In the genomic region with DNA sequence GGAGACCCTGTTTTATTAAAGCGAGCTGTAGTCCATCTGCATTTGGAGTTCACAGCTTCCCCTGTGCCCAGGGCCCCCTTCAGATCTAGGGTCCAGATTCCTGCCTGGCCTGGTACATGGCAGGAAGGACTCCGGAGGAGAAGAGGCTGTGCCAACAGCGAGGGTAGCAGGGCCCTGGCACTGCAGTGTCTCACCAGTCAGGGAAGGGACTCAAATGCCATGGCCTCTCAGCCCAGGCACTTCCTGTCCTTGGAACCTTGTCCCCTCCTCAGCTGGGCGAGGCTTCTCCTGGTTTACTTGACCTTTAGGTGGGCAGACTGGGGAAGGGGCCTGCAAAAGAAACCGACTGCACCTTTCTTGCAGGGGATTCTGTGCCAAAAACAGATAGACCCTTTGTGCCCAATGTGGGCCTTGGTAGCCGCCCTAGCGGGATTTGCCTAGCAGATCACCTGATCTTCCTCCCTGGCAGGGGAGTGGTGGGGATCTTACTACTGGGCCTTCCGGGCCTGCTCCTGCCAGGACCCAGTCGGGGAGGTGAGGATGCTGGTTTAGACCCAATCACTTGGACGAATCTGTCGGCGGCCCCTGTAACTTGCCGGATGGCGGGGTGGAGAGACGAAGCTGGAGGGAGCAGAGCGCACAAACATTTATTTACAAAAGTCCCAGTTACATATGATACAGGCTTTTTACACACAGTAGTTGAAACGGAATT, we compare ENCODE assay signal across 22 cellular contexts. TPM values are rescaled to one million over a fixed set of nuclear protein-coding genes. Genes with fewer than 3 reads are reported as not detected.
A peak's percentile ranks its signal among the peaks of the same experiment; 100 is the strongest.
DNase-seq lines count a peak whose midpoint lies in the region; ATAC-seq, FAIRE-seq and TF ChIP-seq lines count a peak whose summit lies in the region.
"Had no signal": no experiment of that assay in that cellular context is flagged by ENCODE, and none has a peak within 500 bp of the region (broad histone marks: within the 10 kb centered on the region; RNA-seq: fewer than 3 reads in every experiment).

No MANE protein-coding gene starts in this region.

- peaks cover 4% of the 10 kb centered on the region for H3K36me3 Mint-ChIP-seq in neural crest cell (ENCODE audit: low read depth)

- CTCF ChIA-PET in HepG2 (lab: Yijun Ruan, JAX; ENCODE audit: low intra/inter-chr PET ratio, low total read pairs) (no interaction called here), K562 (lab: Yijun Ruan, JAX; ENCODE audit: low intra/inter-chr PET ratio) (no interaction called here)

- H3K4me2 ChIP-seq in HepG2 (ENCODE audit: low read depth, low read length), result no peak overlapping the region
- H3K4me2 ChIP-seq in K562 (ENCODE audit: insufficient read depth, low read length), result no peak overlapping the region

- TF ChIP-seq EP300 in HepG2 (IDR thresholded peaks at IDR 0.05; ENCODE audit: low read depth in 2 of 2, low read length in 2 of 2) (no peak), HepG2 (CRISPR knock-in tag; IDR thresholded peaks at IDR 0.05; ENCODE audit: borderline replicate concordance) (no peak), K562 (IDR thresholded peaks at IDR 0.05; ENCODE audit: low read length) (no peak)

- H3K36me3 ChIP-seq in HepG2 (replicated peaks in 1 of 2; ENCODE audit: control insufficient read depth in 1 of 2, insufficient read depth in 2 of 2, low read length in 2 of 2) (peaks cover 11 to 28% of the 10 kb centered on the region in 2 experiments; a peak in 4 of 5 replicates), right lobe of liver (peaks cover 0 to 12% (median 3%) of the 10 kb centered on the region in 4 donors), K562 (ENCODE audit: control insufficient read depth, insufficient read depth, low read length) (peaks cover 32% of the 10 kb centered on the region; the same call in 1 of the 3 replicates)

- no peaks in the 10 kb centered on the region for H3K9me3 ChIP-seq in HepG2 (ENCODE audit: low read length)
- H3K9me3 ChIP-seq in right lobe of liver, result no peaks in the 10 kb centered on the region
- no peaks in the 10 kb centered on the region for H3K9me3 ChIP-seq in K562 (replicated peaks; ENCODE audit: control insufficient read depth, insufficient read depth, low read depth, low read length)
- H3K9me3 ChIP-seq: Caco-2, Peyer's patch had no signal

- POLR2A ChIA-PET in HepG2 (lab: Yijun Ruan, JAX) (no interaction called here), K562 (lab: Yijun Ruan, JAX) (interaction anchor here (0.5 to 2.3 kb wide), 3 partner anchors 8 to 17 kb away, joined by 3 to 9 read pairs (median 3); no protein-coding TSS in a partner anchor)

- no peak for TF ChIP-seq CTCF in HepG2 (CRISPR knock-in tag; IDR thresholded peaks at IDR 0.05)
- TF ChIP-seq CTCF in right lobe of liver (IDR thresholded peaks at IDR 0.05), result no peak
- TF ChIP-seq CTCF in K562 (IDR thresholded peaks at IDR 0.05 in 2 of 3, conservative IDR thresholded peaks at IDR 0.05 in 1 of 3; ENCODE audit: insufficient read depth in 2 of 3, low read depth in 1 of 3, low read length in 3 of 3), result no peak
- TF ChIP-seq CTCF in neural crest cell (conservative IDR thresholded peaks at IDR 0.05), result no peak

- intact Hi-C loops in HepG2 (cut with micrococcal nuclease; ENCODE audit: unreplicated experiment) (no loop called here), right lobe of liver (cut with DNase I) (no loop called here), K562 (cut with micrococcal nuclease) (no loop called here)

- no peaks in the 10 kb centered on the region for H3K27me3 Mint-ChIP-seq in neural crest cell (ENCODE audit: low read depth)
- H3K27me3 Mint-ChIP-seq: CD4-positive, CD25-positive, alpha-beta regulatory T cell had no signal

- in situ Hi-C loops in HepG2 (cut with HindIII; ENCODE audit: extremely low pct_ligation_motif_present, low pct_unique_long_range_greater_than_20kb) (no loop called here), K562 (cut with MboI) (no loop called here)

- FAIRE-seq in HepG2 (lab: Jason Lieb, UNC), result no peak
- FAIRE-seq in K562 (lab: Jason Lieb, UNC), result no peak
- FAIRE-seq: GM19239, H1 had no signal

- BruUV-seq in HepG2 (replicated peaks; lab: Mats Ljungman, UMichigan), result no TSS peak
- BruUV-seq in K562 (replicated peaks; lab: Mats Ljungman, UMichigan), result no TSS peak

- DNase-seq in HepG2 (ENCODE audit: low spot score) (no peak), right lobe of liver (no peak), K562 (ENCODE audit: extremely low read depth in 1 of 4, low spot score in 3 of 4) (no peak), neural crest cell (ENCODE audit: low read depth, low spot score) (no peak), amygdala (lab: John Stamatoyannopoulos, UW) (no peak), NCI-H1930 (lab: John Stamatoyannopoulos, UW) (no peak)
- DNase-seq: 8988T; Caco-2; CD4-positive, CD25-positive, alpha-beta regulatory T cell; GF-D8; KBM-7; NCI-H1105; NCI-H2081 treated with DMSO at 0.1 percent for 48 hours; NCI-H446 treated with DMSO at 0.1 percent for 48 hours; NCI-H748 treated with DMSO at 0.1 percent for 48 hours; NK-92 treated with Interleukin-12 subunit alpha and Interleukin-12 subunit beta, amount 100 ng/mL, for 24 hours; Peyer's patch had no signal

- H3K4me1 Mint-ChIP-seq in neural crest cell, result peaks cover 4% of the 10 kb centered on the region
- H3K4me1 Mint-ChIP-seq: CD4-positive, CD25-positive, alpha-beta regulatory T cell had no signal

- no peak overlapping the region for H2AFZ ChIP-seq in HepG2 (ENCODE audit: low read length)
- H2AFZ ChIP-seq in K562 (ENCODE audit: low read depth, low read length), result no peak overlapping the region

- no peak overlapping the region for H3K27ac Mint-ChIP-seq in neural crest cell (ENCODE audit: unreplicated experiment)

- ATAC-seq in HepG2 (no peak), right lobe of liver (no peak), K562 (no peak), HG03108 (IDR thresholded peaks at IDR 0.05; ENCODE audit: unreplicated experiment) (no peak), HG03571 (IDR thresholded peaks at IDR 0.05; ENCODE audit: unreplicated experiment) (no peak)
- ATAC-seq: Right ventricle myocardium inferior had no signal

- 94% methylated on average over 17 of the region's 17 CpGs for WGBS in HepG2 (ENCODE audit: low lambda C conversion rate)
- 87% methylated on average over 5 of the region's 17 CpGs for WGBS in right lobe of liver (ENCODE audit: insufficient coverage, low coverage, low lambda C conversion rate, missing lambda C conversion rate)
- 86% methylated on average over 15 of the region's 17 CpGs for WGBS in K562 (ENCODE audit: insufficient coverage, low coverage, missing lambda C conversion rate)

- no peaks in the 10 kb centered on the region for H3K9me1 ChIP-seq in K562 (ENCODE audit: control insufficient read depth, insufficient read depth, low read length)

- H3K4me1 ChIP-seq in HepG2 (ENCODE audit: insufficient read depth, low read length) (no peaks in the 10 kb centered on the region), right lobe of liver (no peaks in the 10 kb centered on the region), K562 (replicated peaks in 1 of 2; ENCODE audit: control insufficient read depth in 2 of 2, insufficient read depth in 2 of 2, low read length in 2 of 2) (peaks cover 0 to 19% of the 10 kb centered on the region in 2 experiments; a peak in 1 of 5 replicates)
- H3K4me1 ChIP-seq: Peyer's patch had no signal

- H3K9me3 Mint-ChIP-seq in neural crest cell, result no peaks in the 10 kb centered on the region
- H3K9me3 Mint-ChIP-seq: CD4-positive, CD25-positive, alpha-beta regulatory T cell had no signal

- no peak overlapping the region for H3K4me3 ChIP-seq in HepG2 (replicated peaks in 1 of 3; ENCODE audit: insufficient read depth in 1 of 3, low read depth in 2 of 3, low read length in 3 of 3)
- no peak overlapping the region for H3K4me3 ChIP-seq in right lobe of liver
- no peak overlapping the region for H3K4me3 ChIP-seq in K562
- H3K4me3 ChIP-seq: Peyer's patch had no signal

- no peak for TF ChIP-seq POLR2A in HepG2 (IDR thresholded peaks at IDR 0.05; ENCODE audit: insufficient read depth in 1 of 2, low read depth in 2 of 2, low read length in 2 of 2)
- TF ChIP-seq POLR2A in right lobe of liver (IDR thresholded peaks at IDR 0.05), result no peak
- TF ChIP-seq POLR2A in K562 (conservative IDR thresholded peaks at IDR 0.05), result no peak

- H3K27ac ChIP-seq in HepG2 (ENCODE audit: extremely low read length, insufficient read depth, low read length) (no peak overlapping the region), right lobe of liver (no peak overlapping the region), K562 (ENCODE audit: extremely low read depth, low read depth, low read length) (no peak overlapping the region)
- H3K27ac ChIP-seq: Peyer's patch had no signal

- TF ChIP-seq RAD21 in HepG2 (CRISPR knock-in tag; IDR thresholded peaks at IDR 0.05) (no peak), K562 (CRISPR knock-in tag; conservative IDR thresholded peaks at IDR 0.05 in 1 of 2, IDR thresholded peaks at IDR 0.05 in 1 of 2) (no peak)

- H3K79me2 ChIP-seq in HepG2 (ENCODE audit: insufficient read depth, low read length), result no peaks in the 10 kb centered on the region
- no peaks in the 10 kb centered on the region for H3K79me2 ChIP-seq in K562 (ENCODE audit: control insufficient read depth, insufficient read depth, low read length)

- H4K20me1 ChIP-seq in HepG2 (ENCODE audit: insufficient read depth, low read length) (no peaks in the 10 kb centered on the region), K562 (replicated peaks; ENCODE audit: control insufficient read depth, insufficient read depth, low read length) (no peaks in the 10 kb centered on the region)

- no peaks in the 10 kb centered on the region for H3K27me3 ChIP-seq in HepG2 (ENCODE audit: control insufficient read depth in 1 of 2, insufficient read depth in 2 of 2, low read length in 2 of 2)
- no peaks in the 10 kb centered on the region for H3K27me3 ChIP-seq in right lobe of liver
- H3K27me3 ChIP-seq in K562 (ENCODE audit: control insufficient read depth in 2 of 2, insufficient read depth in 2 of 2, low read length in 2 of 2), result no peaks in the 10 kb centered on the region
- H3K27me3 ChIP-seq: Peyer's patch had no signal

- peak overlapping the region; percentile 23 for H3K4me3 Mint-ChIP-seq in neural crest cell

- H3K9ac ChIP-seq in HepG2 (ENCODE audit: insufficient read depth, low read depth, low read length), result no peak overlapping the region
- H3K9ac ChIP-seq in K562 (ENCODE audit: insufficient read depth in 1 of 2, low read depth in 2 of 2, low read length in 2 of 2), result no peak overlapping the region

RNA-seq across cellular contexts. Expression of a gene that starts 27.0 kb away (rescaled TPM):
- total RNA-seq in HepG2 (2016; rRNA removed; fragmentation: Illumina TruSeq; extraction: Trizol) (35.5 and 44.0 TPM in 2 replicates), right lobe of liver (10 to 100 TPM in 5 of 6 experiments, 1 to 10 TPM in 1; 9.1 to 26.2 (median 11.9) TPM), K562 (2014; rRNA removed) (265 and 319 TPM in 2 replicates), K562 (2014; rRNA removed; fragmentation: Illumina TruSeq; extraction: Trizol) (20.9 and 29.5 TPM in 2 replicates), K562 (2015; rRNA removed; fragmentation: Illumina TruSeq; extraction: Trizol) (95.1 and 107 TPM in 2 replicates), K562 (2021) (414 and 417 TPM in 2 replicates), neural crest cell (398 and 416 TPM in 2 replicates)
- 6.4 and 7.4 TPM in 2 replicates for total RNA-seq in HepG2 (2016; cell fraction: cytosol; rRNA removed; fragmentation: Illumina TruSeq; extraction: Trizol; ENCODE audit: low read depth)
- 32.0 and 43.8 TPM in 2 replicates for total RNA-seq in HepG2 (2016; cell fraction: insoluble cytoplasmic fraction; rRNA removed; fragmentation: Illumina TruSeq; extraction: Trizol)
- total RNA-seq in HepG2 (2016; cell fraction: membrane; rRNA removed; fragmentation: Illumina TruSeq; extraction: Trizol), result 20.9 and 22.0 TPM in 2 replicates
- total RNA-seq in HepG2 (2016; cell fraction: nucleus; rRNA removed; fragmentation: Illumina TruSeq; extraction: Trizol), result 21.3 and 24.5 TPM in 2 replicates
- polyA plus RNA-seq in HepG2 (2011; rRNA removed) (21.2 and 29.0 TPM in 2 replicates), K562 (2011; rRNA removed) (38.7 and 106 TPM in 2 replicates), K562 (2014; fragmentation: Illumina TruSeq; extraction: Trizol) (64.1 and 142 TPM in 2 replicates), K562 (2014; fragmentation: Nextera tagmentation; extraction: Ambion mirVana) (1 to 10 TPM in 1 of 2 experiments, under 1 TPM in 1; 0.70 to 1.2 TPM), K562 (2014; rRNA removed) (186 and 202 TPM in 2 replicates)
- polyA plus RNA-seq in HepG2 (2011; cell fraction: cytosol; rRNA removed), result 21.0 and 36.3 TPM in 2 replicates
- polyA plus RNA-seq in HepG2 (2011; cell fraction: nucleus; rRNA removed), result 41.0 and 50.2 TPM in 2 replicates
- 7.3 and 18.5 TPM in 2 replicates for polyA plus RNA-seq in HepG2 (2012)
- polyA plus RNA-seq in HepG2 (2016; cell fraction: cytosol; fragmentation: Illumina TruSeq; extraction: Trizol; ENCODE audit: low read depth), result 10.2 and 10.8 TPM in 2 replicates
- 58.7 and 73.9 TPM in 2 replicates for polyA plus RNA-seq in HepG2 (2016; cell fraction: insoluble cytoplasmic fraction; fragmentation: Illumina TruSeq; extraction: Trizol; ENCODE audit: low read depth)
- polyA plus RNA-seq in HepG2 (2016; cell fraction: membrane; fragmentation: Illumina TruSeq; extraction: Trizol; ENCODE audit: low read depth), result 22.3 and 24.1 TPM in 2 replicates
- polyA plus RNA-seq in HepG2 (2016; cell fraction: nucleus; fragmentation: Illumina TruSeq; extraction: Trizol; ENCODE audit: insufficient read depth, low read depth), result 53.5 and 58.8 TPM in 2 replicates
- polyA minus RNA-seq in HepG2 (2011; rRNA and poly(A)+ RNA removed; ENCODE audit: low replicate concordance), result 66.5 and 90.1 TPM in 2 replicates
- polyA minus RNA-seq in HepG2 (2011; cell fraction: cytosol; rRNA and poly(A)+ RNA removed), result 43.7 and 53.5 TPM in 2 replicates
- 12.7 and 16.4 TPM in 2 replicates for polyA minus RNA-seq in HepG2 (2011; cell fraction: nucleus; rRNA and poly(A)+ RNA removed)
- 24.2 and 122 TPM in 2 replicates for total RNA-seq in K562 (2011; cell fraction: chromatin; rRNA removed; ENCODE audit: low replicate concordance)
- 145 and 156 TPM in 2 replicates for total RNA-seq in K562 (2011; cell fraction: nucleolus; rRNA removed)
- total RNA-seq in K562 (2011; cell fraction: nucleoplasm; rRNA removed), result 58.0 and 62.1 TPM in 2 replicates
- polyA plus RNA-seq in K562 (2011; cell fraction: cytosol; rRNA removed), result 83.6 and 256 TPM in 2 replicates
- polyA plus RNA-seq in K562 (2011; cell fraction: nucleus; rRNA removed), result 66.4 and 105 TPM in 2 replicates
- polyA plus RNA-seq in K562 (2012), result 253 and 255 TPM in 2 replicates
- 23.1 and 29.3 TPM in 2 replicates for polyA minus RNA-seq in K562 (2011; rRNA and poly(A)+ RNA removed)
- 186 and 269 TPM in 2 replicates for polyA minus RNA-seq in K562 (2011; cell fraction: cytosol; rRNA and poly(A)+ RNA removed)
- 66.0 and 87.2 TPM in 2 replicates for polyA minus RNA-seq in K562 (2011; cell fraction: nucleus; rRNA and poly(A)+ RNA removed)
